Comparison of ENCODE assay signal across 12 cellular contexts in genomic region chr10:128036011-128036615, GRCh38.
"Had no signal": no experiment of that assay in that cellular context is flagged by ENCODE, and none has a peak within 500 bp of the region (broad histone marks: within the 10 kb centered on the region; RNA-seq: fewer than 3 reads in every experiment).

No MANE protein-coding gene starts in this region.

- H3K27me3 ChIP-seq: esophagus squamous epithelium, suprapubic skin had no signal

- H3K27ac Mint-ChIP-seq: activated naive CD4-positive, alpha-beta T cell treated with anti-CD3 and anti-CD28 coated beads, Interleukin-2, amount 50 U/mL, for 24 hours; brain; stimulated activated naive CD8-positive, alpha-beta T cell treated with anti-CD3 and anti-CD28 coated beads, Interleukin-15, Interleukin-2, amounts not matched to agents 100 ng/mL and 50 ng/mL, for 24 hours had no signal

- H3K36me3 ChIP-seq: esophagus squamous epithelium, lower lobe of right lung, suprapubic skin had no signal

- H3K27ac ChIP-seq: lower lobe of right lung, suprapubic skin had no signal

- H3K9me3 Mint-ChIP-seq: activated naive CD4-positive, alpha-beta T cell treated with anti-CD3 and anti-CD28 coated beads, Interleukin-2, amount 50 U/mL, for 24 hours; central memory CD8-positive, alpha-beta T cell; naive thymus-derived CD8-positive, alpha-beta T cell; stimulated activated naive CD8-positive, alpha-beta T cell treated with anti-CD3 and anti-CD28 coated beads, Interleukin-15, Interleukin-2, amounts not matched to agents 100 ng/mL and 50 ng/mL, for 24 hours had no signal

- H3K4me1 ChIP-seq: lower lobe of right lung, suprapubic skin had no signal

- H3K9me3 ChIP-seq: esophagus squamous epithelium, lower lobe of right lung, SK-N-SH, suprapubic skin had no signal

- H3K4me3 ChIP-seq: esophagus squamous epithelium, lower lobe of right lung, suprapubic skin had no signal

- H3K36me3 Mint-ChIP-seq: activated naive CD4-positive, alpha-beta T cell treated with anti-CD3 and anti-CD28 coated beads, Interleukin-2, amount 50 U/mL, for 24 hours; brain; naive thymus-derived CD8-positive, alpha-beta T cell had no signal

- DNase-seq: cortex of kidney, esophagus squamous epithelium, hippocampal formation, SHP77 treated with DMSO at 0.1 percent for 48 hours had no signal
